ENCODE assay signal across 27 cellular contexts in genomic region chr9:108383801-108384200, GRCh38.
"Had no signal": no experiment of that assay in that cellular context is flagged by ENCODE, and none has a peak within 500 bp of the region (broad histone marks: within the 10 kb centered on the region; RNA-seq: fewer than 3 reads in every experiment).

No MANE protein-coding gene starts in this region.

- DNase-seq: activated B cell treated with CpG ODN at 0.5 μM for 24 hours; activated CD4-positive, alpha-beta T cell treated with anti-CD3 and anti-CD28 coated beads for 36 hours; activated CD4-positive, alpha-beta T cell treated with anti-CD3 and anti-CD28 coated beads, Interleukin-2, amount 50 U/mL, for 4 hours; activated CD8-positive, alpha-beta memory T cell treated with anti-CD3 and anti-CD28 coated beads for 24 hours; activated CD8-positive, alpha-beta memory T cell treated with anti-CD3 and anti-CD28 coated beads, Interleukin-2, amount 50 U/mL, for 4 hours; activated naive CD4-positive, alpha-beta T cell; activated T-cell treated with anti-CD3 and anti-CD28 coated beads, Interleukin-2, amount 50 U/mL, for 24 hours; adrenal gland; colonic mucosa; dorsolateral prefrontal cortex; effector memory CD8-positive, alpha-beta T cell; foreskin keratinocyte; kidney; left lung; naive thymus-derived CD8-positive, alpha-beta T cell; sigmoid colon; stimulated activated CD4-positive, alpha-beta T cell treated with anti-CD3 and anti-CD28 coated beads, Interleukin-15, amount 100 ng/mL, for 24 hours; stomach; T1000 had no signal

- H3K4me3 ChIP-seq: adrenal gland, breast epithelium, colonic mucosa, dorsolateral prefrontal cortex, left lung, lung, sigmoid colon, smooth muscle cell, stomach, suprapubic skin, tibial nerve had no signal

- ATAC-seq: activated CD4-positive, alpha-beta T cell treated with anti-CD3 and anti-CD28 coated beads for 36 hours; activated T-helper 17 cell treated with anti-CD3 and anti-CD28 coated beads, Interleukin-2, amount 50 U/mL, for 72 hours; effector memory CD8-positive, alpha-beta T cell; esophagus mucosa; foreskin keratinocyte; left lung; naive thymus-derived CD8-positive, alpha-beta T cell; stimulated activated memory B cell treated with anti-CD40 and anti-IgM and Interleukin-4, amounts not matched to agents 10 μg/mL and 1 μg/mL and 100 μg/mL, for 72 hours had no signal
